In the genomic region with DNA sequence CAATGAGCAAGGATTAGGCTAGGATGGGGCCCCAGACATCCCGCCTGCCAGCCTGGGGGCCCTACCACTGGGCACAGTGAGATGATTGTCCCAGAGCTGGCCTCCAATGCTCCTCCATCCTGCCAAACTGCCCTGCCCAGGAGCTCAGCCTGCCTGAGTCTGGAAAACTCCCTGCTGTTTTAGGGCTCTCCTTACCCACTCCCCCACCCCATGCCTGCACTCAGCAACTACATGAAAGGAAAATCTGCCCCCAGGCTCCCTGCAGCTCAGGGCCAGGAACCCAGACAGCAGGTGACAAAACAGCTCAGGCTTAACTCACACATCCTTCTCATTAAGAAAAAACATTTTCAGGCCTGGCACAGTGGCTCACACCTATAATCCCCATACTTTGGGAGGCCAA, we compare ENCODE assay signal across 18 cellular contexts. TPM values are rescaled to one million over a fixed set of nuclear protein-coding genes. Genes with fewer than 3 reads are reported as not detected.
DNase-seq lines count a peak whose midpoint lies in the region; ATAC-seq and TF ChIP-seq lines count a peak whose summit lies in the region.
"Had no signal": no experiment of that assay in that cellular context is flagged by ENCODE, and none has a peak within 500 bp of the region (broad histone marks: within the 10 kb centered on the region; RNA-seq: fewer than 3 reads in every experiment).

No MANE protein-coding gene starts in this region.

- H3K4me1 Mint-ChIP-seq in GM23338: peaks cover 7% of the 10 kb centered on the region; the same call in 2 of the 3 replicates

- DNase-seq in A172 (ENCODE audit: low spot score) (peak; percentile 55), GM23338 (ENCODE audit: low spot score) (no peak), NCI-H345 treated with DMSO at 0.1 percent for 48 hours (lab: John Stamatoyannopoulos, UW; ENCODE audit: unreplicated experiment) (peak; percentile 27), OCI-LY7 (ENCODE audit: low spot score) (no peak), HT-29 (ENCODE audit: low spot score) (no peak)
- DNase-seq: activated naive CD8-positive, alpha-beta T cell treated with anti-CD3 and anti-CD28 coated beads, Interleukin-2, amount 10 ng/mL, durations not matched to agents 7 days and 5 days; body of pancreas; DMS53; left colon; naive thymus-derived CD8-positive, alpha-beta T cell; NCI-H1105; NCI-H226; thyroid gland had no signal

- CTCF ChIA-PET in OCI-LY7 (lab: Charles Lee; ENCODE audit: unreplicated experiment): no interaction called here

- POLR2A ChIA-PET in OCI-LY7 (lab: Charles Lee): no interaction called here

- peak; percentile 45 for ATAC-seq in GM23338
- peak; percentile 5 for ATAC-seq in esophagus mucosa
- ATAC-seq in HG03565 (IDR thresholded peaks at IDR 0.05; ENCODE audit: unreplicated experiment): no peak
- no peak for ATAC-seq in GM18511 (IDR thresholded peaks at IDR 0.05; ENCODE audit: unreplicated experiment)
- ATAC-seq: body of pancreas; left colon; naive thymus-derived CD8-positive, alpha-beta T cell; sciatic nerve had no signal

- no TSS peak for BruUV-seq in OCI-LY7 (replicated peaks; lab: Mats Ljungman, UMichigan)

- no peaks in the 10 kb centered on the region for H3K79me2 ChIP-seq in GM23338 (replicated peaks; ENCODE audit: insufficient read depth)
- H3K79me2 ChIP-seq in OCI-LY7 (ENCODE audit: insufficient read depth, low read depth, low read length): peaks cover 8% of the 10 kb centered on the region; the same call in 1 of the 2 replicates
- H3K79me2 ChIP-seq: parathyroid adenoma had no signal

- H4K20me1 ChIP-seq in GM23338 (replicated peaks; ENCODE audit: insufficient read depth) (no peaks in the 10 kb centered on the region), OCI-LY7 (ENCODE audit: insufficient read depth, low read length) (no peaks in the 10 kb centered on the region)

- H3K4me1 ChIP-seq in GM23338 (ENCODE audit: insufficient read depth) (no peaks in the 10 kb centered on the region), OCI-LY7 (ENCODE audit: insufficient read depth, low read length, poor library complexity, severe bottlenecking) (peaks cover 11% of the 10 kb centered on the region)
- H3K4me1 ChIP-seq: body of pancreas, parathyroid adenoma, thyroid gland had no signal

- no peak overlapping the region for H3K27ac Mint-ChIP-seq in GM23338
- H3K27ac Mint-ChIP-seq: activated naive CD8-positive, alpha-beta T cell treated with anti-CD3 and anti-CD28 coated beads, Interleukin-2, amount 10 ng/mL, durations not matched to agents 7 days and 5 days had no signal

- TF ChIP-seq CTCF in GM23338 (conservative IDR thresholded peaks at IDR 0.05; ENCODE audit: low read depth in 2 of 2): no peak
- no peak for TF ChIP-seq CTCF in OCI-LY7 (conservative IDR thresholded peaks at IDR 0.05; ENCODE audit: low read length)

- H3K9me2 ChIP-seq in GM23338 (ENCODE audit: insufficient read depth): no peaks in the 10 kb centered on the region
- no peaks in the 10 kb centered on the region for H3K9me2 ChIP-seq in OCI-LY7 (ENCODE audit: insufficient read depth, low read length)

- H3K4me2 ChIP-seq in GM23338 (no peak overlapping the region), OCI-LY7 (ENCODE audit: low read length) (no peak overlapping the region)

- no peak overlapping the region for H3K27ac ChIP-seq in GM23338 (ENCODE audit: low read depth)
- H3K27ac ChIP-seq in OCI-LY7 (ENCODE audit: low read depth, low read length, poor library complexity, severe bottlenecking): no peak overlapping the region
- H3K27ac ChIP-seq: body of pancreas, parathyroid adenoma, thyroid gland had no signal

- H3K36me3 ChIP-seq in GM23338 (ENCODE audit: insufficient read depth) (no peaks in the 10 kb centered on the region), OCI-LY7 (ENCODE audit: insufficient read depth, low read length) (peaks cover under 1% of the 10 kb centered on the region; the same call in 1 of the 2 replicates)
- H3K36me3 ChIP-seq: thyroid gland had no signal

- H3K4me3 Mint-ChIP-seq in GM23338: no peak overlapping the region
- H3K4me3 Mint-ChIP-seq: activated naive CD8-positive, alpha-beta T cell treated with anti-CD3 and anti-CD28 coated beads, Interleukin-2, amount 10 ng/mL, durations not matched to agents 7 days and 5 days; naive thymus-derived CD8-positive, alpha-beta T cell had no signal

- peaks cover 19% of the 10 kb centered on the region for H3K27me3 Mint-ChIP-seq in GM23338 (ENCODE audit: insufficient read depth, low read depth, poor library complexity)
- H3K27me3 Mint-ChIP-seq: activated naive CD8-positive, alpha-beta T cell treated with anti-CD3 and anti-CD28 coated beads, Interleukin-2, amount 10 ng/mL, durations not matched to agents 7 days and 5 days had no signal

- H3K9me3 Mint-ChIP-seq in GM23338: no peaks in the 10 kb centered on the region
- H3K9me3 Mint-ChIP-seq: activated naive CD8-positive, alpha-beta T cell treated with anti-CD3 and anti-CD28 coated beads, Interleukin-2, amount 10 ng/mL, durations not matched to agents 7 days and 5 days; naive thymus-derived CD8-positive, alpha-beta T cell had no signal

- no peaks in the 10 kb centered on the region for H3K27me3 ChIP-seq in GM23338 (ENCODE audit: insufficient read depth)
- H3K27me3 ChIP-seq: body of pancreas, thyroid gland had no signal

- intact Hi-C loops in OCI-LY7 (cut with micrococcal nuclease; ENCODE audit: unreplicated experiment): no loop called here

- H3K4me3 ChIP-seq in GM23338 (no peak overlapping the region), OCI-LY7 (ENCODE audit: low read depth, low read length, poor library complexity, severe bottlenecking) (no peak overlapping the region)
- H3K4me3 ChIP-seq: body of pancreas, thyroid gland had no signal

- H2AFZ ChIP-seq in GM23338: no peak overlapping the region
- H2AFZ ChIP-seq in OCI-LY7 (ENCODE audit: low read length): no peak overlapping the region
- H2AFZ ChIP-seq: parathyroid adenoma had no signal

- no peaks in the 10 kb centered on the region for H3K9me3 ChIP-seq in OCI-LY7 (ENCODE audit: low read length)
- H3K9me3 ChIP-seq: body of pancreas, thyroid gland had no signal

- no peaks in the 10 kb centered on the region for H3F3A ChIP-seq in GM23338 (replicated peaks; ENCODE audit: low read depth)

- H3K36me3 Mint-ChIP-seq in GM23338 (ENCODE audit: low read depth): no peaks in the 10 kb centered on the region
- H3K36me3 Mint-ChIP-seq: activated naive CD8-positive, alpha-beta T cell treated with anti-CD3 and anti-CD28 coated beads, Interleukin-2, amount 10 ng/mL, durations not matched to agents 7 days and 5 days; naive thymus-derived CD8-positive, alpha-beta T cell had no signal

TF ChIP-seq in GM23338, 12 proteins besides CTCF, POLR2A, EP300 and RAD21 (continues in another document):
- TF ChIP-seq EZH2 (IDR thresholded peaks at IDR 0.05; ENCODE audit: low read depth, unreplicated experiment): no peak
- no peak for TF ChIP-seq JUNB (IDR thresholded peaks at IDR 0.05; ENCODE audit: unreplicated experiment)
- no peak for TF ChIP-seq POLR2AphosphoS5 (IDR thresholded peaks at IDR 0.05; ENCODE audit: low read depth)
- TF ChIP-seq ZNF331 (CRISPR knock-in tag; IDR thresholded peaks at IDR 0.05; ENCODE audit: low read depth): no peak
- TF ChIP-seq NANOG (IDR thresholded peaks at IDR 0.05; ENCODE audit: borderline replicate concordance): no peak
- TF ChIP-seq CREB1 (CRISPR knock-in tag; IDR thresholded peaks at IDR 0.05; ENCODE audit: low read depth): no peak
- TF ChIP-seq, protein P1, sequence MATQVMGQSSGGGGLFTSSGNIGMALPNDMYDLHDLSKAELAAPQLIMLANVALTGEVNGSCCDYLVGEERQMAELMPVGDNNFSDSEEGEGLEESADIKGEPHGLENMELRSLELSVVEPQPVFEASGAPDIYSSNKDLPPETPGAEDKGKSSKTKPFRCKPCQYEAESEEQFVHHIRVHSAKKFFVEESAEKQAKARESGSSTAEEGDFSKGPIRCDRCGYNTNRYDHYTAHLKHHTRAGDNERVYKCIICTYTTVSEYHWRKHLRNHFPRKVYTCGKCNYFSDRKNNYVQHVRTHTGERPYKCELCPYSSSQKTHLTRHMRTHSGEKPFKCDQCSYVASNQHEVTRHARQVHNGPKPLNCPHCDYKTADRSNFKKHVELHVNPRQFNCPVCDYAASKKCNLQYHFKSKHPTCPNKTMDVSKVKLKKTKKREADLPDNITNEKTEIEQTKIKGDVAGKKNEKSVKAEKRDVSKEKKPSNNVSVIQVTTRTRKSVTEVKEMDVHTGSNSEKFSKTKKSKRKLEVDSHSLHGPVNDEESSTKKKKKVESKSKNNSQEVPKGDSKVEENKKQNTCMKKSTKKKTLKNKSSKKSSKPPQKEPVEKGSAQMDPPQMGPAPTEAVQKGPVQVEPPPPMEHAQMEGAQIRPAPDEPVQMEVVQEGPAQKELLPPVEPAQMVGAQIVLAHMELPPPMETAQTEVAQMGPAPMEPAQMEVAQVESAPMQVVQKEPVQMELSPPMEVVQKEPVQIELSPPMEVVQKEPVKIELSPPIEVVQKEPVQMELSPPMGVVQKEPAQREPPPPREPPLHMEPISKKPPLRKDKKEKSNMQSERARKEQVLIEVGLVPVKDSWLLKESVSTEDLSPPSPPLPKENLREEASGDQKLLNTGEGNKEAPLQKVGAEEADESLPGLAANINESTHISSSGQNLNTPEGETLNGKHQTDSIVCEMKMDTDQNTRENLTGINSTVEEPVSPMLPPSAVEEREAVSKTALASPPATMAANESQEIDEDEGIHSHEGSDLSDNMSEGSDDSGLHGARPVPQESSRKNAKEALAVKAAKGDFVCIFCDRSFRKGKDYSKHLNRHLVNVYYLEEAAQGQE (IDR thresholded peaks at IDR 0.05; ENCODE audit: unreplicated experiment): no peak

RNA-seq across cellular contexts. Expression of a gene that starts 15.6 kb away (rescaled TPM):
- 22.5 and 25.8 TPM in 2 replicates for total RNA-seq in A172 (2014; rRNA removed; shearing (Covaris generic))
- total RNA-seq in GM23338 (2014; rRNA removed; shearing (Covaris generic)): 36.2 and 51.9 TPM in 2 replicates
- polyA plus RNA-seq in GM23338 (2016; fragmentation: Nextera tagmentation; extraction: Ambion mirVana): 7.7 and 8.0 TPM in 2 replicates
- total RNA-seq in esophagus mucosa (9.4 TPM), OCI-LY7 (2022) (56.3 and 70.1 TPM in 2 replicates)
- 24.3 and 25.2 TPM in 2 replicates for total RNA-seq in OCI-LY7 (2014; rRNA removed; shearing (Covaris generic))
- total RNA-seq in HT-29 (2014; rRNA removed; shearing (Covaris generic)): 3.6 and 4.8 TPM in 2 replicates

Comparison
In these comparisons a context has a peak if more than half of its experiments do, and no peak if none do; other contexts are left out.
1. DNase-seq: peak in A172 (single experiment) and NCI-H345 treated with DMSO at 0.1 percent for 48 hours (single experiment); none in GM23338 (single experiment), OCI-LY7 (single experiment) and HT-29 (single experiment).
2. ATAC-seq: peak in GM23338 (single experiment) and esophagus mucosa (single experiment); none in HG03565 (single experiment) and GM18511 (single experiment).